ENCODE assay signal across 8 cellular contexts in genomic region chr1:232589809-232590741, GRCh38. TPM values are rescaled to one million over a fixed set of nuclear protein-coding genes. Genes with fewer than 3 reads are reported as not detected.
DNase-seq lines count a peak whose midpoint lies in the region; ATAC-seq and TF ChIP-seq lines count a peak whose summit lies in the region.

No MANE protein-coding gene starts in this region.

- H3K4me3 ChIP-seq in dorsolateral prefrontal cortex (no peak overlapping the region), parathyroid adenoma (ENCODE audit: low read depth, low read length) (no peak overlapping the region), WERI-Rb-1 (ENCODE audit: low read depth, low read length) (no peak overlapping the region)

- H3K36me3 ChIP-seq in parathyroid adenoma (ENCODE audit: control insufficient read depth, insufficient read depth, low read length) (no peaks in the 10 kb centered on the region), WERI-Rb-1 (no peaks in the 10 kb centered on the region)

- no peaks in the 10 kb centered on the region for H3K27me3 ChIP-seq in dorsolateral prefrontal cortex
- H3K27me3 ChIP-seq in parathyroid adenoma (ENCODE audit: control insufficient read depth, insufficient read depth, low read length): no peaks in the 10 kb centered on the region
- no peaks in the 10 kb centered on the region for H3K27me3 ChIP-seq in WERI-Rb-1 (ENCODE audit: insufficient read depth, low read depth, severe bottlenecking)

- peak; percentile 13 for ATAC-seq in GM19043 (IDR thresholded peaks at IDR 0.05; ENCODE audit: low read depth, unreplicated experiment)
- peak; percentile 29 for ATAC-seq in HG02981 (IDR thresholded peaks at IDR 0.05; ENCODE audit: unreplicated experiment)
- no peak for ATAC-seq in HG03469 (IDR thresholded peaks at IDR 0.05; ENCODE audit: unreplicated experiment)

- no peak overlapping the region for H3K9ac ChIP-seq in parathyroid adenoma

- peak in 1 of 10 donors; percentile 18 for DNase-seq in dorsolateral prefrontal cortex
- no peak for DNase-seq in epidermal melanocyte (ENCODE audit: insufficient read length, low spot score)
- no peak for DNase-seq in NCI-H1092 treated with DMSO at 0.1 percent for 48 hours (lab: John Stamatoyannopoulos, UW)
- no peak for DNase-seq in WERI-Rb-1

- no peak for TF ChIP-seq CTCF in dorsolateral prefrontal cortex (IDR thresholded peaks at IDR 0.05 in 54 of 56, conservative IDR thresholded peaks at IDR 0.05 in 2 of 56; ENCODE audit: low read depth in 1 of 56, partially characterized antibody in 56 of 56)
- TF ChIP-seq CTCF in parathyroid adenoma (IDR thresholded peaks at IDR 0.05): no peak
- TF ChIP-seq CTCF in WERI-Rb-1 (IDR thresholded peaks at IDR 0.05; ENCODE audit: low read depth, low read length): no peak

- H3K79me2 ChIP-seq in parathyroid adenoma: no peaks in the 10 kb centered on the region

- no peaks in the 10 kb centered on the region for H3K9me3 ChIP-seq in parathyroid adenoma (ENCODE audit: control insufficient read depth, low read length)
- no peaks in the 10 kb centered on the region for H3K9me3 ChIP-seq in WERI-Rb-1 (ENCODE audit: severe bottlenecking)

- intact Hi-C loops in dorsolateral prefrontal cortex (cut with DNase I): no loop called here

- no peak overlapping the region for H2AFZ ChIP-seq in parathyroid adenoma

- H3K4me2 ChIP-seq in parathyroid adenoma (ENCODE audit: low read length): no peak overlapping the region

- H3K4me1 ChIP-seq in parathyroid adenoma: no peaks in the 10 kb centered on the region

- H3K27ac ChIP-seq in dorsolateral prefrontal cortex (peak overlapping the region in 38 of 59 donors; percentile 2 to 83 (median 46)), parathyroid adenoma (peak overlapping the region; percentile 44), WERI-Rb-1 (no peak overlapping the region)

RNA-seq across cellular contexts. Expression of gene SIPA1L2, which starts 39.9 kb away (rescaled TPM):
- total RNA-seq in dorsolateral prefrontal cortex: 10 to 100 TPM; 24.3 to 66.4 (median 47.9) TPM
